In the genomic region with DNA sequence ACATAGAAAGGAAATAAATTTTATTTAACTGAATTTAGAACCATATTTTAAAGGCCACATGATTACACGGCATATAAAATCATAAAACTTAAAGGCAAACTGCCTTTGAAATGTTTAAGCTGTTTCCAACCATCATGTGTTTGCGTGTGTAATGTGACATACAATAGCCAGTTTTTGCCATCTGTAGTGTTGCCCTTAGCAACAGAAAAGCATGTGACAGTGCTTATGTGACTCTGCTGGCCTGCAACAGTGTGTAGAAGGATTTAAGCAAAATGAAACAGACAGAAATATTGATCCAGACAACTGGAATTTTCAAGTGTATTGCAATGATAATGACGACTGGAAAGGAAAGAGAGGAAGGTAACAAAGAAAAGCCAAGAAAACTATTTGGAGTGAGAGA, we compare ENCODE assay signal across 22 cellular contexts. TPM values are rescaled to one million over a fixed set of nuclear protein-coding genes. Genes with fewer than 3 reads are reported as not detected.
DNase-seq lines count a peak whose midpoint lies in the region; ATAC-seq lines count a peak whose summit lies in the region.
"Had no signal": no experiment of that assay in that cellular context is flagged by ENCODE, and none has a peak within 500 bp of the region (broad histone marks: within the 10 kb centered on the region; RNA-seq: fewer than 3 reads in every experiment).

No MANE protein-coding gene starts in this region.

- intact Hi-C loops in left colon (cut with DNase I, micrococcal nuclease): no loop called here

- ATAC-seq in left colon (peak; percentile 66), GM21717 (IDR thresholded peaks at IDR 0.05; ENCODE audit: unreplicated experiment) (no peak), GM21786 (IDR thresholded peaks at IDR 0.05; ENCODE audit: unreplicated experiment) (no peak)
- ATAC-seq: GM12878, left lung, right cardiac atrium had no signal

- peak; percentile 71 for DNase-seq in DMS153 (lab: John Stamatoyannopoulos, UW)
- peak; percentile 38 for DNase-seq in NCI-H146 (lab: John Stamatoyannopoulos, UW)
- peak; percentile 20 for DNase-seq in NCI-H82 treated with DMSO at 0.1 percent for 48 hours (lab: John Stamatoyannopoulos, UW; ENCODE audit: unreplicated experiment)
- no peak for DNase-seq in left colon
- no peak for DNase-seq in DMS79 treated with DMSO at 0.1 percent for 48 hours (lab: John Stamatoyannopoulos, UW)
- DNase-seq in SKM-1 (lab: John Stamatoyannopoulos, UW; ENCODE audit: unreplicated experiment): no peak
- DNase-seq: activated gamma-delta T cell; AML-193; dermis blood vessel endothelial cell; EL; esophagus squamous epithelium; left lung; naive B cell; NCI-H526 treated with DMSO at 0.1 percent for 48 hours; right cardiac atrium; SJCRH30; stimulated activated CD4-positive, alpha-beta T cell treated with anti-CD3 and anti-CD28 coated beads, Interleukin-4, amount 100 ng/mL, for 1 hour; tibial artery had no signal

RNA-seq across cellular contexts. Expression of a gene that starts 49.5 kb away (rescaled TPM):
- total RNA-seq in left colon: not detected
- total RNA-seq: activated CD8-positive, alpha-beta memory T cell treated with anti-CD3 and anti-CD28 coated beads for 36 hours; esophagus squamous epithelium; GM12878 had no signal

RNA-seq across cellular contexts. Expression of a gene that starts 49.6 kb away (rescaled TPM):
- total RNA-seq in left colon: not detected
- total RNA-seq: activated CD8-positive, alpha-beta memory T cell treated with anti-CD3 and anti-CD28 coated beads for 36 hours had no signal

Comparison
In these comparisons a context has a peak if more than half of its experiments do, and no peak if none do; other contexts are left out.
1. DNase-seq: peak in DMS153 (single experiment), NCI-H146 (single experiment) and NCI-H82 treated with DMSO at 0.1 percent for 48 hours (single experiment); none in left colon (0 of 2), DMS79 treated with DMSO at 0.1 percent for 48 hours (single experiment) and SKM-1 (single experiment).